14 cellular contexts compared by ENCODE assay signal in the genomic region with DNA sequence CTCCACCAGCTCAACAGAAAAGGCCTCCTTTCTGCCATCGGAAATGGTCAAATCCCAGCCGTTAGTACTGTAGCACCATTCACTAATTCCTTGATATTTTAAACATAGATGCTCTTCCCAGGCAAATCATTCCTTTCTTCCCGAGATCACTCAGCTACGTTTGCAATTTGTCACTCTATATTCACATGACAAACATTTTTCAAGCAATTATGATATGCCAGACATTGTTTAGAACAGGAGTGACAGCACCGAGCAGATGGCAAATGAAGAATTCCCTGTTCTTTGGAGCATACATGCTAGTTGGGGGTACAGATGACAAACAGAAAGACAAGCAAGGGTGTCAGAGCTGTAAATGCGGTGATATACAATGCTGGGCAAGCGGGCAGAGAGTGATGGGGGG. TPM values are rescaled to one million over a fixed set of nuclear protein-coding genes. Genes with fewer than 3 reads are reported as not detected.
DNase-seq lines count a peak whose midpoint lies in the region; ATAC-seq and TF ChIP-seq lines count a peak whose summit lies in the region.
"Had no signal": no experiment of that assay in that cellular context is flagged by ENCODE, and none has a peak within 500 bp of the region (broad histone marks: within the 10 kb centered on the region; RNA-seq: fewer than 3 reads in every experiment).

No MANE protein-coding gene starts in this region.

- H3K4me1 ChIP-seq in OCI-LY3 (ENCODE audit: low read length) (peaks cover 38% of the 10 kb centered on the region), mesenchymal stem cell (ENCODE audit: control insufficient read depth, insufficient read depth, low read depth, low read length) (peaks cover 21% of the 10 kb centered on the region)

- no peak for ATAC-seq in activated T-cell treated with anti-CD3 and anti-CD28 coated beads, Interleukin-2, amount 50 U/mL, for 72 hours (replicated peaks in 1 of 2)
- no peak for ATAC-seq in GM18511 (IDR thresholded peaks at IDR 0.05; ENCODE audit: unreplicated experiment)

- H3K79me2 ChIP-seq in OCI-LY3 (ENCODE audit: low read length) = no peaks in the 10 kb centered on the region

- no peak overlapping the region for H3K18ac ChIP-seq in mesenchymal stem cell (ENCODE audit: low read depth in 1 of 2, low read length in 2 of 2)

- no peak overlapping the region for H3K4ac ChIP-seq in mesenchymal stem cell (ENCODE audit: low read depth in 1 of 2, low read length in 2 of 2)

- H3K4me2 ChIP-seq in OCI-LY3 (ENCODE audit: low read length) (peak overlapping the region; percentile 75), mesenchymal stem cell (ENCODE audit: low read length, poor library complexity, severe bottlenecking) (no peak overlapping the region)
- H3K4me2 ChIP-seq: BLaER1 had no signal

- no peak overlapping the region for H3K4me3 Mint-ChIP-seq in activated T-cell treated with anti-CD3 and anti-CD28 coated beads, Interleukin-2, amount 50 U/mL, for 72 hours
- H3K4me3 Mint-ChIP-seq: CD8-positive, alpha-beta memory T cell; IgD-negative memory B cell had no signal

- 91% methylated on average over 7 of the region's 7 CpGs for WGBS in mesenchymal stem cell

- H3K36me3 Mint-ChIP-seq in activated T-cell treated with anti-CD3 and anti-CD28 coated beads, Interleukin-2, amount 50 U/mL, for 72 hours (ENCODE audit: insufficient read depth in 2 of 2) = no peaks in the 10 kb centered on the region
- H3K36me3 Mint-ChIP-seq: CD8-positive, alpha-beta memory T cell; IgD-negative memory B cell had no signal

- DNase-seq in NCI-H1694 treated with DMSO at 0.1 percent for 48 hours (lab: John Stamatoyannopoulos, UW) = peak; percentile 35
- no peak for DNase-seq in NCI-H1694 (lab: John Stamatoyannopoulos, UW)
- DNase-seq in mesenchymal stem cell = no peak
- DNase-seq in activated T-cell treated with anti-CD3 and anti-CD28 coated beads, Interleukin-2, amount 50 U/mL, for 72 hours = no peak
- DNase-seq in activated T-cell treated with anti-CD3 and anti-CD28 coated beads, Interleukin-2, amount 50 U/mL, for 48 hours = no peak

- no peak overlapping the region for H3K23ac ChIP-seq in mesenchymal stem cell (ENCODE audit: low read length in 2 of 2)

- H3K9me3 Mint-ChIP-seq in activated T-cell treated with anti-CD3 and anti-CD28 coated beads, Interleukin-2, amount 50 U/mL, for 72 hours = no peaks in the 10 kb centered on the region
- H3K9me3 Mint-ChIP-seq: CD8-positive, alpha-beta memory T cell; IgD-negative memory B cell had no signal

- H3K27ac ChIP-seq in OCI-LY3 (ENCODE audit: low read length) (no peak overlapping the region), mesenchymal stem cell (ENCODE audit: low read length, poor library complexity, severe bottlenecking) (peak overlapping the region; percentile 92)
- H3K27ac ChIP-seq: 22Rv1, BLaER1, GM23248 had no signal

- H3K27me3 ChIP-seq in OCI-LY3 (ENCODE audit: low read depth, low read length) = peaks cover 17% of the 10 kb centered on the region
- H3K27me3 ChIP-seq in mesenchymal stem cell (ENCODE audit: control insufficient read depth in 1 of 2, insufficient read depth in 1 of 2, low read length in 2 of 2) = peaks cover 0 to 83% of the 10 kb centered on the region in 2 experiments

- no peak overlapping the region for H2BK12ac ChIP-seq in mesenchymal stem cell (ENCODE audit: low read length in 2 of 2)

- H2BK5ac ChIP-seq in mesenchymal stem cell (ENCODE audit: low read depth, low read length, poor library complexity, severe bottlenecking) = peak overlapping the region; percentile 36

- H2AFZ ChIP-seq in OCI-LY3 (ENCODE audit: low read depth, low read length) (peak overlapping the region; percentile 45; the same call in 1 of the 2 replicates), mesenchymal stem cell (ENCODE audit: low read depth, low read length) (no peak overlapping the region)
- H2AFZ ChIP-seq: GM23248 had no signal

- H4K20me1 ChIP-seq in OCI-LY3 (ENCODE audit: insufficient read depth, low read length) = no peaks in the 10 kb centered on the region
- H4K20me1 ChIP-seq: BLaER1 had no signal

- H3K79me1 ChIP-seq in mesenchymal stem cell (replicated peaks; ENCODE audit: low read length, poor library complexity, severe bottlenecking) = peaks cover 3% of the 10 kb centered on the region

- H2BK15ac ChIP-seq in mesenchymal stem cell (ENCODE audit: low read depth, poor library complexity, severe bottlenecking) = no peak overlapping the region

- H4K91ac ChIP-seq in mesenchymal stem cell (ENCODE audit: low read length) = no peak overlapping the region

- H3K27me3 Mint-ChIP-seq in activated T-cell treated with anti-CD3 and anti-CD28 coated beads, Interleukin-2, amount 50 U/mL, for 72 hours (ENCODE audit: low read depth) = peaks cover 39% of the 10 kb centered on the region

- H3K4me1 Mint-ChIP-seq in activated T-cell treated with anti-CD3 and anti-CD28 coated beads, Interleukin-2, amount 50 U/mL, for 72 hours (ENCODE audit: low read depth) = peaks cover 5% of the 10 kb centered on the region
- H3K4me1 Mint-ChIP-seq: CD8-positive, alpha-beta memory T cell had no signal

- peak overlapping the region; percentile 98 for H2AK5ac ChIP-seq in mesenchymal stem cell (ENCODE audit: low read length, severe bottlenecking)

- no peak overlapping the region for H2BK120ac ChIP-seq in mesenchymal stem cell (ENCODE audit: low read depth, low read length)

- no peaks in the 10 kb centered on the region for H3K36me3 ChIP-seq in OCI-LY3 (replicated peaks; ENCODE audit: low read depth, low read length)
- no peaks in the 10 kb centered on the region for H3K36me3 ChIP-seq in mesenchymal stem cell (ENCODE audit: control insufficient read depth in 1 of 2, insufficient read depth in 2 of 2, low read depth in 1 of 2, low read length in 2 of 2)
- H3K36me3 ChIP-seq: BLaER1 had no signal

- TF ChIP-seq CTCF in OCI-LY3 (IDR thresholded peaks at IDR 0.05; ENCODE audit: low read depth, low read length) = no peak

- H3K14ac ChIP-seq in mesenchymal stem cell (ENCODE audit: low read length in 2 of 2) = no peak overlapping the region

- H3K9me3 ChIP-seq in OCI-LY3 (ENCODE audit: insufficient read depth, low read length) = no peaks in the 10 kb centered on the region
- no peaks in the 10 kb centered on the region for H3K9me3 ChIP-seq in mesenchymal stem cell (ENCODE audit: control insufficient read depth, low read length)
- H3K9me3 ChIP-seq: BLaER1 had no signal

- H3K27ac Mint-ChIP-seq in activated T-cell treated with anti-CD3 and anti-CD28 coated beads, Interleukin-2, amount 50 U/mL, for 72 hours = no peak overlapping the region
- H3K27ac Mint-ChIP-seq: CD8-positive, alpha-beta memory T cell had no signal

- H3K4me3 ChIP-seq in OCI-LY3 (ENCODE audit: low read length) (peak overlapping the region; percentile 39), mesenchymal stem cell (ENCODE audit: insufficient read depth in 1 of 2, low read depth in 1 of 2, low read length in 2 of 2) (no peak overlapping the region)
- H3K4me3 ChIP-seq: BLaER1, GM23248 had no signal

- no peak overlapping the region for H4K8ac ChIP-seq in mesenchymal stem cell (ENCODE audit: low read length)

- H3K9ac ChIP-seq in OCI-LY3 (ENCODE audit: low read length) (no peak overlapping the region), mesenchymal stem cell (ENCODE audit: low read length) (no peak overlapping the region)
- H3K9ac ChIP-seq: BLaER1, GM23248 had no signal

RNA-seq across cellular contexts. Expression of gene HNF1B, which starts 47.1 kb away (rescaled TPM):
- 0.03 TPM for polyA plus RNA-seq in mesenchymal stem cell (2013, experiment 1 of 2)
- polyA plus RNA-seq in mesenchymal stem cell (2013, experiment 2 of 2) = 0.03 TPM
- total RNA-seq in activated T-cell treated with anti-CD3 and anti-CD28 coated beads, Interleukin-2, amount 50 U/mL, for 72 hours = under 1 TPM; 0.19 to 0.48 TPM
- total RNA-seq: A673, Daoy, GM23248 had no signal
- polyA plus RNA-seq: CD8-positive, alpha-beta memory T cell; GM23248; IgD-negative memory B cell had no signal
